Comparison of ENCODE assay signal across 22 cellular contexts in genomic region chr20:3734111-3734843, GRCh38. TPM values are rescaled to one million over a fixed set of nuclear protein-coding genes. Genes with fewer than 3 reads are reported as not detected.
A peak's percentile ranks its signal among the peaks of the same experiment; 100 is the strongest.
DNase-seq lines count a peak whose midpoint lies in the region; ATAC-seq, FAIRE-seq and TF ChIP-seq lines count a peak whose summit lies in the region.
"Had no signal": no experiment of that assay in that cellular context is flagged by ENCODE, and none has a peak within 500 bp of the region (broad histone marks: within the 10 kb centered on the region; RNA-seq: fewer than 3 reads in every experiment).

No MANE protein-coding gene starts in this region.

- ATAC-seq in right cardiac atrium (peak; percentile 58 to 85), psoas muscle (peak in 3 of 4 donors; percentile 37 to 63 (median 48)), HG03135 (IDR thresholded peaks at IDR 0.05; ENCODE audit: unreplicated experiment) (no peak), GM21360 (IDR thresholded peaks at IDR 0.05; ENCODE audit: unreplicated experiment) (no peak)
- ATAC-seq: CD8-positive, alpha-beta T cell; naive thymus-derived CD8-positive, alpha-beta T cell had no signal

- DNase-seq in A172 (ENCODE audit: low spot score) (peak; percentile 26), right cardiac atrium (peak in 2 of 3 donors; percentile 63 to 72), psoas muscle (peak in 1 of 2 donors; percentile 63), NCI-H2081 treated with DMSO at 0.1 percent for 48 hours (lab: John Stamatoyannopoulos, UW) (no peak), urothelium cell line (ENCODE audit: low spot score) (no peak)
- DNase-seq: activated B cell treated with CpG ODN at 0.5 μM for 24 hours; activated effector memory CD4-positive, alpha-beta T cell treated with anti-CD3 and anti-CD28 coated beads, Interleukin-2, amount 50 U/mL, for 16 hours; anterior cingulate cortex; CD8-positive, alpha-beta T cell; hippocampal formation; naive thymus-derived CD8-positive, alpha-beta T cell; NCI-H82; stimulated activated CD4-positive, alpha-beta T cell treated with anti-CD3 and anti-CD28 coated beads, Interleukin-2, amount 100 ng/mL, for 24 hours; tibial artery had no signal

- no peaks in the 10 kb centered on the region for H3K36me3 ChIP-seq in psoas muscle (ENCODE audit: insufficient read depth in 1 of 2, low read depth in 1 of 2)
- H3K36me3 ChIP-seq: tibial artery had no signal

- WGBS in right cardiac atrium = 49% methylated on average over 12 of the region's 12 CpGs
- WGBS in psoas muscle, 3 donors = 56 to 64% (median 57%) methylated on average over 12 of the region's 12 CpGs

- H3K4me3 ChIP-seq in right cardiac atrium (ENCODE audit: low read length) = peak overlapping the region; percentile 5
- H3K4me3 ChIP-seq in psoas muscle = peak overlapping the region; percentile 64
- H3K4me3 ChIP-seq: GM23338 had no signal

- intact Hi-C loops in right cardiac atrium (cut with DNase I) = no loop called here
- intact Hi-C loops in psoas muscle (cut with DNase I) = no loop called here

- H3K27ac ChIP-seq in VCaP (peak overlapping the region; percentile 14; the same call in 1 of the 2 replicates), right cardiac atrium (ENCODE audit: low read length) (peak overlapping the region; percentile 25), psoas muscle (peak overlapping the region; percentile 30)

- FAIRE-seq in urothelium cell line (lab: Jason Lieb, UNC) = no peak

- no peak for TF ChIP-seq CTCF in VCaP (conservative IDR thresholded peaks at IDR 0.05)
- TF ChIP-seq CTCF in psoas muscle (IDR thresholded peaks at IDR 0.05) = no peak

- H3K9me3 ChIP-seq in right cardiac atrium (ENCODE audit: control insufficient read depth, low read length) (no peaks in the 10 kb centered on the region), psoas muscle (no peaks in the 10 kb centered on the region)
- H3K9me3 ChIP-seq: tibial artery had no signal

- H3K27me3 ChIP-seq in right cardiac atrium (ENCODE audit: control insufficient read depth, insufficient read depth) (no peaks in the 10 kb centered on the region), psoas muscle (ENCODE audit: insufficient read depth in 3 of 3, low read length in 2 of 3) (peaks cover 0 to 20% (median 4%) of the 10 kb centered on the region in 3 donors)

- H3K4me1 ChIP-seq in right cardiac atrium (ENCODE audit: control insufficient read depth, insufficient read depth, low read length) (no peaks in the 10 kb centered on the region), psoas muscle (no peaks in the 10 kb centered on the region)

RNA-seq across cellular contexts. Expression of gene HSPA12B, which starts 1.8 kb away (rescaled TPM):
- total RNA-seq in A172 (2014; rRNA removed; shearing (Covaris generic)) = not detected in 2 replicates
- total RNA-seq in right cardiac atrium (10 to 100 TPM in 1 of 4 donors, 1 to 10 TPM in 3; 6.1 to 13.0 (median 7.1) TPM), psoas muscle (1 to 10 TPM; 5.7 to 9.7 (median 8.2) TPM)
- polyA plus RNA-seq in right cardiac atrium (8.9 TPM), psoas muscle (1 to 10 TPM; 4.0 to 7.6 (median 7.5) TPM)
- total RNA-seq: activated B cell treated with CpG ODN at 0.5 μM for 24 hours; CD8-positive, alpha-beta T cell; naive thymus-derived CD8-positive, alpha-beta T cell; renal cortical epithelial cell; RPMI7951; T-helper 1 cell treated with Interleukin-12 subunit alpha and Interleukin-12 subunit beta and Interleukin-4 antibody, amounts not matched to agents 30 ng/mL and 1 ng/mL, for 36 hours had no signal

RNA-seq across cellular contexts. Expression of gene SIGLEC1, which starts 21.9 kb away (rescaled TPM):
- total RNA-seq in A172 (2014; rRNA removed; shearing (Covaris generic)) = 0.07 TPM in 1 of 2 replicates, not detected in the other
- total RNA-seq in right cardiac atrium (10 to 100 TPM in 1 of 4 donors, 1 to 10 TPM in 3; 6.7 to 12.3 (median 8.8) TPM), psoas muscle (1 to 10 TPM; 2.3 to 6.2 (median 3.5) TPM)
- polyA plus RNA-seq in right cardiac atrium (4.2 TPM), psoas muscle (1 to 10 TPM in 2 of 3 donors, under 1 TPM in 1; 0.98 to 2.6 (median 1.3) TPM)
- total RNA-seq: activated B cell treated with CpG ODN at 0.5 μM for 24 hours; Daoy; GM23338; renal cortical epithelial cell; RPMI7951; T-helper 1 cell treated with Interleukin-12 subunit alpha and Interleukin-12 subunit beta and Interleukin-4 antibody, amounts not matched to agents 30 ng/mL and 1 ng/mL, for 36 hours had no signal
- polyA plus RNA-seq: GM23338; naive thymus-derived CD8-positive, alpha-beta T cell had no signal

RNA-seq across cellular contexts. Expression of gene ADISSP, which starts 33.3 kb away (rescaled TPM):
- 108 and 110 TPM in 2 replicates for total RNA-seq in A172 (2014; rRNA removed; shearing (Covaris generic))
- total RNA-seq in right cardiac atrium (10 to 100 TPM; 11.7 to 13.7 (median 12.1) TPM), psoas muscle (10 to 100 TPM; 11.9 to 16.0 (median 13.4) TPM)
- polyA plus RNA-seq in right cardiac atrium (12.6 TPM), psoas muscle (10 to 100 TPM; 10.7 to 24.7 (median 15.4) TPM)

RNA-seq across cellular contexts. Expression of gene SPEF1, which starts 47.0 kb away (rescaled TPM):
- total RNA-seq in A172 (2014; rRNA removed; shearing (Covaris generic)) = 0.67 TPM in 1 of 2 replicates, not detected in the other
- total RNA-seq in right cardiac atrium = under 1 TPM in 1 of 4 donors, not detected in 3; 0.50 TPM
- 0.07 TPM for polyA plus RNA-seq in right cardiac atrium
- under 1 TPM in 1 of 4 donors, not detected in 3; 0.13 TPM for total RNA-seq in psoas muscle
- polyA plus RNA-seq in psoas muscle = 1 to 10 TPM in 1 of 3 donors, under 1 TPM in 2; 0.12 to 1.7 (median 0.35) TPM
- total RNA-seq: activated B cell treated with CpG ODN at 0.5 μM for 24 hours, Daoy, RPMI7951 had no signal
- polyA plus RNA-seq: naive thymus-derived CD8-positive, alpha-beta T cell had no signal

RNA-seq across cellular contexts. Expression of gene CENPB, which starts 52.3 kb away (rescaled TPM):
- 94.1 and 129 TPM in 2 replicates for total RNA-seq in A172 (2014; rRNA removed; shearing (Covaris generic))
- total RNA-seq in right cardiac atrium (10 to 100 TPM; 63.9 to 92.7 (median 72.1) TPM), psoas muscle (100 to 1,000 TPM in 1 of 4 donors, 10 to 100 TPM in 3; 74.3 to 129 (median 97.8) TPM)
- polyA plus RNA-seq in right cardiac atrium (67.4 TPM), psoas muscle (100 to 1,000 TPM in 2 of 3 donors, 10 to 100 TPM in 1; 84.0 to 144 (median 116) TPM)

Comparison
In these comparisons a context has a peak if more than half of its experiments do, and no peak if none do; other contexts are left out.
1. DNase-seq: peak in A172 (single experiment) and right cardiac atrium (2 of 3); none in NCI-H2081 treated with DMSO at 0.1 percent for 48 hours (single experiment) and urothelium cell line (single experiment).
2. ATAC-seq: peak in right cardiac atrium (2 of 2) and psoas muscle (3 of 4); none in HG03135 (single experiment) and GM21360 (single experiment).
3. Peak in every context shown above with its lines, with median percentiles within 50 percentile points of each other: H3K27ac ChIP-seq.